11 cellular contexts compared by ENCODE assay signal in the genomic region with DNA sequence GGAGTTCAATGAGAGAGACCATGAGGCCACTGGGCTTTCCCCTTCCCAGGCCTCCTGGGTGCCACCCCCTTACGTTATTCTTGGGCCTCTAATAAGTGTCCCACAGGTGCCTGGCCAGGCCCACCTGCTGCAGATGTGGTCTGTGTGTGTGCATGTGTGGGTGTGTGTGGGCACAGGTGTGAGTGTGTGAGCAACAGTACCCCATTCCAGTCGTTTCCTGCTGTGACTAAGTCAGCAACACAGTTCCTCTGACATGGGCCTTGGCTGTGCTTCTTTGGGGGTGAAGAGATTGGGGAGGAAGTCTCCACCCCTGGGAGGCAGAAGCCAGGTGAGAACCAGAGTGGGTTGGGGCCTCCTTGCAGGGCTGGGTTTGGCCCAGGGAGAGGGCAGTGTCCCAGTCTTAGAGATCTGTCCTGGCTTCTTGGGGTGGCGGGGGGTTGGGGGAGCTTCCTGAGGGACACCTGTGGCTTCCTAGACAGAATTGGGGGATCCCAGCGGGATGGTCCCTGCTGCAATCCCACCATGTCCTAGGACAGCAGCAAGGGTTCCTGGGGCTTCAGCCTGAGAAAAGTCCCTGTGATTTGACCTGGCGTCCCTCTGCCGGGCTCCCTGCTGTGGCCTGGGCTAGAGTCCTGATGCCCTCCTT. TPM values are rescaled to one million over a fixed set of nuclear protein-coding genes. Genes with fewer than 3 reads are reported as not detected.
DNase-seq lines count a peak whose midpoint lies in the region; ATAC-seq and TF ChIP-seq lines count a peak whose summit lies in the region.
"Had no signal": no experiment of that assay in that cellular context is flagged by ENCODE, and none has a peak within 500 bp of the region (broad histone marks: within the 10 kb centered on the region; RNA-seq: fewer than 3 reads in every experiment).

No MANE protein-coding gene starts in this region.

- no peak overlapping the region for H3K4me3 Mint-ChIP-seq in activated T-helper 2 cell treated with anti-CD3 and anti-CD28 coated beads, Interferon-gamma antibody, Interleukin-2, Interleukin-4, amounts not matched to agents 10 μg/mL and 5 μg/mL and 100 μg/mL, durations not matched to agents 14 hours and 24 hours and 36 hours (ENCODE audit: low read depth)
- peak overlapping the region; percentile 78 for H3K4me3 Mint-ChIP-seq in natural killer cell treated with Interleukin-12 subunit alpha and Interleukin-12 subunit beta and Interleukin-15 and Interleukin-18, amount 100 ng/mL, for 72 hours
- no peak overlapping the region for H3K4me3 Mint-ChIP-seq in endothelial cell (ENCODE audit: unreplicated experiment)
- no peak overlapping the region for H3K4me3 Mint-ChIP-seq in GM23338

- no peaks in the 10 kb centered on the region for H3F3A ChIP-seq in GM23338 (replicated peaks; ENCODE audit: low read depth)

- peak overlapping the region; percentile 52 for H3K27ac Mint-ChIP-seq in activated T-helper 2 cell treated with anti-CD3 and anti-CD28 coated beads, Interferon-gamma antibody, Interleukin-2, Interleukin-4, amounts not matched to agents 10 μg/mL and 5 μg/mL and 100 μg/mL, durations not matched to agents 14 hours and 24 hours and 36 hours
- H3K27ac Mint-ChIP-seq in natural killer cell treated with Interleukin-12 subunit alpha and Interleukin-12 subunit beta and Interleukin-15 and Interleukin-18, amount 100 ng/mL, for 72 hours, result peak overlapping the region; percentile 92 to 94
- no peak overlapping the region for H3K27ac Mint-ChIP-seq in endothelial cell (ENCODE audit: unreplicated experiment)
- H3K27ac Mint-ChIP-seq in GM23338, result no peak overlapping the region

- no peaks in the 10 kb centered on the region for H3K27me3 Mint-ChIP-seq in activated T-helper 2 cell treated with anti-CD3 and anti-CD28 coated beads, Interferon-gamma antibody, Interleukin-2, Interleukin-4, amounts not matched to agents 10 μg/mL and 5 μg/mL and 100 μg/mL, durations not matched to agents 14 hours and 24 hours and 36 hours (ENCODE audit: low read depth)
- H3K27me3 Mint-ChIP-seq in natural killer cell treated with Interleukin-12 subunit alpha and Interleukin-12 subunit beta and Interleukin-15 and Interleukin-18, amount 100 ng/mL, for 72 hours, result no peaks in the 10 kb centered on the region
- H3K27me3 Mint-ChIP-seq in endothelial cell (ENCODE audit: unreplicated experiment) (peaks cover 10% of the 10 kb centered on the region), GM23338 (ENCODE audit: insufficient read depth, low read depth, poor library complexity) (peaks cover 12% of the 10 kb centered on the region)

- intact Hi-C loops in activated T-helper 2 cell treated with anti-CD3 and anti-CD28 coated beads, Interferon-gamma antibody, Interleukin-2, Interleukin-4, amounts not matched to agents 10 μg/mL and 5 μg/mL and 100 μg/mL, durations not matched to agents 14 hours and 24 hours and 36 hours (cut with micrococcal nuclease), result no loop called here

- H3K4me1 Mint-ChIP-seq in activated T-helper 2 cell treated with anti-CD3 and anti-CD28 coated beads, Interferon-gamma antibody, Interleukin-2, Interleukin-4, amounts not matched to agents 10 μg/mL and 5 μg/mL and 100 μg/mL, durations not matched to agents 14 hours and 24 hours and 36 hours (ENCODE audit: low read depth), result peaks cover 11% of the 10 kb centered on the region
- peaks cover 32 to 34% of the 10 kb centered on the region in 2 donors for H3K4me1 Mint-ChIP-seq in natural killer cell treated with Interleukin-12 subunit alpha and Interleukin-12 subunit beta and Interleukin-15 and Interleukin-18, amount 100 ng/mL, for 72 hours (ENCODE audit: low read depth in 2 of 2)
- H3K4me1 Mint-ChIP-seq in endothelial cell (ENCODE audit: unreplicated experiment) (peaks cover 6% of the 10 kb centered on the region), GM23338 (no peaks in the 10 kb centered on the region; the same call in 2 of the 3 replicates)

- peaks cover 60% of the 10 kb centered on the region for H3K36me3 Mint-ChIP-seq in activated T-helper 2 cell treated with anti-CD3 and anti-CD28 coated beads, Interferon-gamma antibody, Interleukin-2, Interleukin-4, amounts not matched to agents 10 μg/mL and 5 μg/mL and 100 μg/mL, durations not matched to agents 14 hours and 24 hours and 36 hours (ENCODE audit: low read depth)
- H3K36me3 Mint-ChIP-seq in natural killer cell treated with Interleukin-12 subunit alpha and Interleukin-12 subunit beta and Interleukin-15 and Interleukin-18, amount 100 ng/mL, for 72 hours, result peaks cover 10% of the 10 kb centered on the region
- peaks cover 30% of the 10 kb centered on the region for H3K36me3 Mint-ChIP-seq in endothelial cell (ENCODE audit: low read depth, unreplicated experiment)
- peaks cover 66% of the 10 kb centered on the region for H3K36me3 Mint-ChIP-seq in GM23338 (ENCODE audit: low read depth)

- peaks cover 2% of the 10 kb centered on the region; the same call in 1 of the 2 replicates for H4K20me1 ChIP-seq in GM23338 (replicated peaks; ENCODE audit: insufficient read depth)

- H3K4me3 ChIP-seq in GM23338, result no peak overlapping the region

- H3K27me3 ChIP-seq in GM23338 (ENCODE audit: insufficient read depth), result no peaks in the 10 kb centered on the region

- H3K27ac ChIP-seq in GM23338 (ENCODE audit: low read depth), result no peak overlapping the region

- peaks cover 22% of the 10 kb centered on the region; the same call in 1 of the 2 replicates for H3K36me3 ChIP-seq in GM23338 (ENCODE audit: insufficient read depth)

- peak; percentile 11 to 31 for ATAC-seq in natural killer cell treated with Interleukin-12 subunit alpha and Interleukin-12 subunit beta and Interleukin-15 and Interleukin-18, amount 100 ng/mL, for 72 hours
- ATAC-seq in GM23338 (no peak), HG03280 (IDR thresholded peaks at IDR 0.05; ENCODE audit: unreplicated experiment) (no peak)

- no peaks in the 10 kb centered on the region for H3K9me3 Mint-ChIP-seq in activated T-helper 2 cell treated with anti-CD3 and anti-CD28 coated beads, Interferon-gamma antibody, Interleukin-2, Interleukin-4, amounts not matched to agents 10 μg/mL and 5 μg/mL and 100 μg/mL, durations not matched to agents 14 hours and 24 hours and 36 hours
- no peaks in the 10 kb centered on the region for H3K9me3 Mint-ChIP-seq in natural killer cell treated with Interleukin-12 subunit alpha and Interleukin-12 subunit beta and Interleukin-15 and Interleukin-18, amount 100 ng/mL, for 72 hours
- H3K9me3 Mint-ChIP-seq in endothelial cell (ENCODE audit: unreplicated experiment), result no peaks in the 10 kb centered on the region
- H3K9me3 Mint-ChIP-seq in GM23338, result no peaks in the 10 kb centered on the region

- no peak overlapping the region for H2AFZ ChIP-seq in GM23338

- H3K9me2 ChIP-seq in GM23338 (ENCODE audit: insufficient read depth), result no peaks in the 10 kb centered on the region

- TF ChIP-seq CTCF in endothelial cell (IDR thresholded peaks at IDR 0.05; ENCODE audit: unreplicated experiment), result no peak
- no peak for TF ChIP-seq CTCF in GM23338 (conservative IDR thresholded peaks at IDR 0.05; ENCODE audit: low read depth in 2 of 2)

- H3K79me2 ChIP-seq in GM23338 (replicated peaks; ENCODE audit: insufficient read depth), result no peaks in the 10 kb centered on the region

- peak; percentile 35 for DNase-seq in stimulated activated naive CD4-positive, alpha-beta T cell treated with Interleukin-2 at 50 U/mL for 16 hours (lab: John Stamatoyannopoulos, UW)
- no peak for DNase-seq in stimulated activated naive CD4-positive, alpha-beta T cell (lab: John Stamatoyannopoulos, UW)
- DNase-seq in activated T-helper 2 cell treated with anti-CD3 and anti-CD28 coated beads, Interferon-gamma antibody, Interleukin-2, Interleukin-4, amounts not matched to agents 10 μg/mL and 5 μg/mL and 100 μg/mL, durations not matched to agents 14 hours and 24 hours and 36 hours (ENCODE audit: low spot score), result no peak
- no peak for DNase-seq in natural killer cell treated with Interleukin-12 subunit alpha and Interleukin-12 subunit beta and Interleukin-15 and Interleukin-18, amount 100 ng/mL, for 72 hours (ENCODE audit: low spot score)
- DNase-seq in endothelial cell (ENCODE audit: low spot score) (no peak), GM23338 (ENCODE audit: low spot score) (no peak), HUDEP-2 (lab: John Stamatoyannopoulos, UW; ENCODE audit: unreplicated experiment in 76 of 76) (no peak)
- DNase-seq: NCI-H1930 had no signal

- no peak overlapping the region for H3K4me2 ChIP-seq in GM23338

- no peaks in the 10 kb centered on the region for H3K4me1 ChIP-seq in GM23338 (ENCODE audit: insufficient read depth)

TF ChIP-seq in GM23338, 12 proteins besides CTCF, POLR2A, EP300 and RAD21 (continues in another document):
- TF ChIP-seq POLR2AphosphoS5 (IDR thresholded peaks at IDR 0.05; ENCODE audit: low read depth), result no peak
- no peak for TF ChIP-seq EZH2 (IDR thresholded peaks at IDR 0.05; ENCODE audit: low read depth, unreplicated experiment)

RNA-seq across cellular contexts. Expression of gene PILRB, which starts 4.1 kb away (rescaled TPM):
- 86.2 and 87.5 TPM in 2 replicates for total RNA-seq in activated T-helper 2 cell treated with anti-CD3 and anti-CD28 coated beads, Interferon-gamma antibody, Interleukin-2, Interleukin-4, amounts not matched to agents 10 μg/mL and 5 μg/mL and 100 μg/mL, durations not matched to agents 14 hours and 24 hours and 36 hours
- 10 to 100 TPM; 48.4 to 94.8 TPM for total RNA-seq in natural killer cell treated with Interleukin-12 subunit alpha and Interleukin-12 subunit beta and Interleukin-15 and Interleukin-18, amount 100 ng/mL, for 72 hours
- 40.1 TPM for total RNA-seq in endothelial cell (ENCODE audit: unreplicated experiment)
- total RNA-seq in GM23338 (2014; rRNA removed; shearing (Covaris generic)), result 21.6 and 43.0 TPM in 2 replicates
- 25.3 and 25.5 TPM in 2 replicates for polyA plus RNA-seq in GM23338 (2016; fragmentation: Nextera tagmentation; extraction: Ambion mirVana)

RNA-seq across cellular contexts. Expression of gene PILRA, which starts 19.5 kb away (rescaled TPM):
- total RNA-seq in activated T-helper 2 cell treated with anti-CD3 and anti-CD28 coated beads, Interferon-gamma antibody, Interleukin-2, Interleukin-4, amounts not matched to agents 10 μg/mL and 5 μg/mL and 100 μg/mL, durations not matched to agents 14 hours and 24 hours and 36 hours, result 12.3 TPM in 2 replicates
- 1 to 10 TPM; 3.7 to 6.8 TPM for total RNA-seq in natural killer cell treated with Interleukin-12 subunit alpha and Interleukin-12 subunit beta and Interleukin-15 and Interleukin-18, amount 100 ng/mL, for 72 hours
- 4.2 TPM for total RNA-seq in endothelial cell (ENCODE audit: unreplicated experiment)
- total RNA-seq in GM23338 (2014; rRNA removed; shearing (Covaris generic)), result 0.38 and 2.6 TPM in 2 replicates
- 5.3 and 5.9 TPM in 2 replicates for polyA plus RNA-seq in GM23338 (2016; fragmentation: Nextera tagmentation; extraction: Ambion mirVana)

RNA-seq across cellular contexts. Expression of gene SPDYE3, which starts 46.3 kb away (rescaled TPM):
- not detected in 2 replicates for total RNA-seq in activated T-helper 2 cell treated with anti-CD3 and anti-CD28 coated beads, Interferon-gamma antibody, Interleukin-2, Interleukin-4, amounts not matched to agents 10 μg/mL and 5 μg/mL and 100 μg/mL, durations not matched to agents 14 hours and 24 hours and 36 hours
- not detected for total RNA-seq in natural killer cell treated with Interleukin-12 subunit alpha and Interleukin-12 subunit beta and Interleukin-15 and Interleukin-18, amount 100 ng/mL, for 72 hours
- not detected for total RNA-seq in endothelial cell (ENCODE audit: unreplicated experiment)
- total RNA-seq in GM23338 (2014; rRNA removed; shearing (Covaris generic)), result not detected in 2 replicates
- 3.6 and 4.1 TPM in 2 replicates for polyA plus RNA-seq in GM23338 (2016; fragmentation: Nextera tagmentation; extraction: Ambion mirVana)
- total RNA-seq: cerebellum; T-helper 1 cell treated with Interleukin-12 subunit alpha and Interleukin-12 subunit beta and Interleukin-4 antibody, amounts not matched to agents 30 ng/mL and 1 ng/mL, for 36 hours had no signal

Comparison
In these comparisons a context has a peak if more than half of its experiments do, and no peak if none do; other contexts are left out.
1. H3K27ac Mint-ChIP-seq: peak in activated T-helper 2 cell treated with anti-CD3 and anti-CD28 coated beads, Interferon-gamma antibody, Interleukin-2, Interleukin-4, amounts not matched to agents 10 μg/mL and 5 μg/mL and 100 μg/mL, durations not matched to agents 14 hours and 24 hours and 36 hours (single experiment) and natural killer cell treated with Interleukin-12 subunit alpha and Interleukin-12 subunit beta and Interleukin-15 and Interleukin-18, amount 100 ng/mL, for 72 hours (2 of 2); none in endothelial cell (single experiment) and GM23338 (single experiment).
2. ATAC-seq: peak in natural killer cell treated with Interleukin-12 subunit alpha and Interleukin-12 subunit beta and Interleukin-15 and Interleukin-18, amount 100 ng/mL, for 72 hours (2 of 2); none in GM23338 (single experiment) and HG03280 (single experiment).